In the genomic region with DNA sequence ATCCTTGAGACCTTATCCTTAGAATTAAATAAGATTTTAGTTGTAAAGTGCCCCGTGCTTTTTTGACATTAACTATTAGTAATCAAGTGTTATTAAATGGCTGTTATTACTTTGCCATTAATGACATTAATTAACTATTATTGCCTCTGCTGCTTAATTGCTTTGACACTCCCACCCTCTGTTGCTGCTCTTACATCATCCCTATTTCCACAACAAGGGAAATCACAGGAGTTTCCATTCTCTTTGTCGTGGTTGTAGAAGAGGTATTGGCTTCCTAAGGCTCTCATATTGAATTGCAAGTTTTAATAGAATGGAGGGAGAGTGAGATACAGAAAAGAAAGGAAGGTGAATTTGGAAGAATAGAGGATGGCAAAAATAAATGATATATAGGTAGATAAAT, we compare ENCODE assay signal across 1 cellular context.
TF ChIP-seq lines count a peak whose summit lies in the region.

No MANE protein-coding gene starts in this region.

TF ChIP-seq in WTC11, 78 proteins besides CTCF, POLR2A, EP300 and RAD21 (continued from another document):
- no peak for TF ChIP-seq RELA (CRISPR knock-in tag; IDR thresholded peaks at IDR 0.05; ENCODE audit: borderline replicate concordance)
- no peak for TF ChIP-seq ZNF671 (CRISPR knock-in tag; IDR thresholded peaks at IDR 0.05)
- no peak for TF ChIP-seq GABPB1 (CRISPR knock-in tag; IDR thresholded peaks at IDR 0.05)
- no peak for TF ChIP-seq IRF1 (CRISPR knock-in tag; IDR thresholded peaks at IDR 0.05)
- no peak for TF ChIP-seq ZNF532 (CRISPR knock-in tag; IDR thresholded peaks at IDR 0.05; ENCODE audit: borderline replicate concordance)
- no peak for TF ChIP-seq ZNF263 (CRISPR knock-in tag; IDR thresholded peaks at IDR 0.05; ENCODE audit: low read depth)
TF ChIP-seq in WTC11: peak in this region for 2.
